19 cellular contexts compared by ENCODE assay signal in genomic region chr16:89107209-89107582, GRCh38. TPM values are rescaled to one million over a fixed set of nuclear protein-coding genes. Genes with fewer than 3 reads are reported as not detected.
DNase-seq lines count a peak whose midpoint lies in the region; ATAC-seq, FAIRE-seq and TF ChIP-seq lines count a peak whose summit lies in the region.
"Had no signal": no experiment of that assay in that cellular context is flagged by ENCODE, and none has a peak within 500 bp of the region (broad histone marks: within the 10 kb centered on the region; RNA-seq: fewer than 3 reads in every experiment).

No MANE protein-coding gene starts in this region.

- FAIRE-seq in HTR-8/SVneo (lab: Jason Lieb, UNC) (peak; percentile 9), kidney (lab: Jason Lieb, UNC) (no peak)
- FAIRE-seq: A549, D721Med, G401.6, GM12891 had no signal

- no peak overlapping the region for H3K27ac ChIP-seq in CD4-positive, CD25-positive, alpha-beta regulatory T cell (ENCODE audit: insufficient read depth, low read length, poor library complexity, severe bottlenecking)
- H3K27ac ChIP-seq in kidney (ENCODE audit: low read depth in 2 of 2, low read length in 2 of 2): no peak overlapping the region
- no peak overlapping the region for H3K27ac ChIP-seq in PC-9
- H3K27ac ChIP-seq: A549 had no signal

- peak overlapping the region in 2 of 3 donors; percentile 0 to 27 for H3K27ac Mint-ChIP-seq in CD4-positive, CD25-positive, alpha-beta regulatory T cell
- H3K27ac Mint-ChIP-seq: CD8-positive, alpha-beta T cell; GM23338 had no signal

- no peak overlapping the region for H3K9ac ChIP-seq in kidney (ENCODE audit: low read length in 2 of 2)

- H3K9me3 Mint-ChIP-seq in CD4-positive, CD25-positive, alpha-beta regulatory T cell: no peaks in the 10 kb centered on the region
- H3K9me3 Mint-ChIP-seq: CD8-positive, alpha-beta T cell; GM23338 had no signal

- no peaks in the 10 kb centered on the region for H3K27me3 Mint-ChIP-seq in CD4-positive, CD25-positive, alpha-beta regulatory T cell

- peaks cover 5% of the 10 kb centered on the region; the same call in 1 of the 2 replicates for H4K20me1 ChIP-seq in PC-9 (ENCODE audit: insufficient read depth)

- no TSS peak for BruUV-seq in PC-9 (replicated peaks; lab: Mats Ljungman, UMichigan)

- H3K4me1 Mint-ChIP-seq in CD4-positive, CD25-positive, alpha-beta regulatory T cell: peaks cover 0 to 9% (median 6%) of the 10 kb centered on the region in 4 donors
- H3K4me1 Mint-ChIP-seq: GM23338 had no signal

- POLR2A ChIA-PET in PC-9 (lab: Charles Lee; ENCODE audit: unreplicated experiment): no interaction called here

- TF ChIP-seq CTCF in kidney (IDR thresholded peaks at IDR 0.05; ENCODE audit: borderline replicate concordance, extremely low read depth, insufficient read depth): no peak
- TF ChIP-seq CTCF in PC-9 (conservative IDR thresholded peaks at IDR 0.05): no peak

- no peak for DNase-seq in CD4-positive, CD25-positive, alpha-beta regulatory T cell
- DNase-seq in HTR-8/SVneo (ENCODE audit: insufficient read length, low spot score) (no peak), kidney (peak; percentile 46), posterior vena cava (ENCODE audit: low spot score) (peak; percentile 52), NCI-H524 (lab: John Stamatoyannopoulos, UW) (no peak), NCI-H1694 treated with DMSO at 0.1 percent for 48 hours (lab: John Stamatoyannopoulos, UW) (no peak), PC-9 (no peak)
- DNase-seq in stimulated activated CD4-positive, alpha-beta T cell treated with anti-CD3 and anti-CD28 coated beads, Interleukin-1b, Interleukin-23, amount 100 ng/mL, for 48 hours: no peak
- DNase-seq: COR-L47, DMS153, DMS79 treated with DMSO at 0.1 percent for 48 hours, EL, H7 had no signal

- H3K4me3 ChIP-seq in CD4-positive, CD25-positive, alpha-beta regulatory T cell (ENCODE audit: low read depth, low read length): no peak overlapping the region
- H3K4me3 ChIP-seq in kidney (ENCODE audit: low read length in 2 of 2): no peak overlapping the region
- H3K4me3 ChIP-seq in PC-9: no peak overlapping the region
- H3K4me3 ChIP-seq: A549, GM23338 had no signal

- no peaks in the 10 kb centered on the region for H3K79me2 ChIP-seq in PC-9 (ENCODE audit: low read depth)

- intact Hi-C loops in kidney (cut with DNase I) (no loop called here), posterior vena cava (cut with DNase I) (no loop called here), PC-9 (cut with micrococcal nuclease; ENCODE audit: unreplicated experiment) (no loop called here)

- H3K27me3 ChIP-seq in CD4-positive, CD25-positive, alpha-beta regulatory T cell (ENCODE audit: control insufficient read depth, insufficient read depth, low read length): no peaks in the 10 kb centered on the region
- no peaks in the 10 kb centered on the region for H3K27me3 ChIP-seq in PC-9 (ENCODE audit: insufficient read depth, low read depth)

- peaks cover 41% of the 10 kb centered on the region for H3K36me3 Mint-ChIP-seq in CD4-positive, CD25-positive, alpha-beta regulatory T cell

- H2AFZ ChIP-seq in PC-9: no peak overlapping the region
- H2AFZ ChIP-seq: GM23338 had no signal

- H3K9me3 ChIP-seq in CD4-positive, CD25-positive, alpha-beta regulatory T cell (ENCODE audit: control insufficient read depth in 2 of 2, low read length in 2 of 2): no peaks in the 10 kb centered on the region
- H3K9me3 ChIP-seq in kidney (ENCODE audit: control insufficient read depth in 1 of 2, low read length in 2 of 2) (no peaks in the 10 kb centered on the region), PC-9 (ENCODE audit: insufficient read depth, low read depth) (no peaks in the 10 kb centered on the region)
- H3K9me3 ChIP-seq: A549 had no signal

- CTCF ChIA-PET in PC-9 (lab: Charles Lee): no interaction called here

- H3K9me2 ChIP-seq in PC-9 (ENCODE audit: insufficient read depth): no peaks in the 10 kb centered on the region

- H3K4me1 ChIP-seq in CD4-positive, CD25-positive, alpha-beta regulatory T cell (ENCODE audit: control insufficient read depth, insufficient read depth, low read length, poor library complexity, severe bottlenecking): no peaks in the 10 kb centered on the region
- H3K4me1 ChIP-seq in kidney (ENCODE audit: control insufficient read depth in 1 of 2, insufficient read depth in 1 of 2, low read depth in 1 of 2, low read length in 2 of 2) (no peaks in the 10 kb centered on the region), PC-9 (replicated peaks; ENCODE audit: insufficient read depth) (no peaks in the 10 kb centered on the region)
- H3K4me1 ChIP-seq: A549 had no signal

- H3K36me3 ChIP-seq in CD4-positive, CD25-positive, alpha-beta regulatory T cell (ENCODE audit: control insufficient read depth, insufficient read depth, low read length): peaks cover 71% of the 10 kb centered on the region
- H3K36me3 ChIP-seq in kidney (ENCODE audit: control insufficient read depth in 1 of 2, insufficient read depth in 2 of 2, low read length in 2 of 2) (peaks cover 16 to 35% of the 10 kb centered on the region in 2 donors), PC-9 (ENCODE audit: low read depth) (no peaks in the 10 kb centered on the region)

- H3K4me2 ChIP-seq in PC-9: no peak overlapping the region
- H3K4me2 ChIP-seq: A549, GM23338 had no signal

- H3F3A ChIP-seq in PC-9 (ENCODE audit: insufficient read depth, low read depth): no peaks in the 10 kb centered on the region

- no peak overlapping the region for H3K4me3 Mint-ChIP-seq in CD4-positive, CD25-positive, alpha-beta regulatory T cell
- H3K4me3 Mint-ChIP-seq: CD8-positive, alpha-beta T cell; GM23338 had no signal

- no peak for ATAC-seq in CD4-positive, CD25-positive, alpha-beta regulatory T cell (ENCODE audit: low read depth in 2 of 2)
- ATAC-seq: A549; CD8-positive, alpha-beta T cell; GM23338 had no signal

RNA-seq across cellular contexts. Expression of gene ACSF3, which starts 13.5 kb away (rescaled TPM):
- total RNA-seq in CD4-positive, CD25-positive, alpha-beta regulatory T cell: 56.3 TPM
- 10 to 100 TPM; 24.1 to 32.8 (median 27.8) TPM for polyA plus RNA-seq in CD4-positive, CD25-positive, alpha-beta regulatory T cell
- 33.2 TPM for total RNA-seq in kidney
- 39.0 TPM for polyA plus RNA-seq in kidney (ENCODE audit: insufficient read depth, low read depth, low replicate concordance)
- 10 to 100 TPM; 19.1 to 21.4 TPM for total RNA-seq in posterior vena cava
- total RNA-seq in PC-9 (2021): 34.0 and 42.3 TPM in 2 replicates

Comparison
In these comparisons a context has a peak if more than half of its experiments do, and no peak if none do; other contexts are left out.
1. DNase-seq: peak in kidney (single experiment) and posterior vena cava (single experiment); none in CD4-positive, CD25-positive, alpha-beta regulatory T cell (0 of 3), HTR-8/SVneo (single experiment), NCI-H524 (0 of 2), stimulated activated CD4-positive, alpha-beta T cell treated with anti-CD3 and anti-CD28 coated beads, Interleukin-1b, Interleukin-23, amount 100 ng/mL, for 48 hours (single experiment), NCI-H1694 treated with DMSO at 0.1 percent for 48 hours (single experiment) and PC-9 (0 of 2).